In genomic region chr10:60944159-60944909, GRCh38 we compare ENCODE assay signal across 8 cellular contexts. TPM values are rescaled to one million over a fixed set of nuclear protein-coding genes. Genes with fewer than 3 reads are reported as not detected.
A peak's percentile ranks its signal among the peaks of the same experiment; 100 is the strongest.
DNase-seq lines count a peak whose midpoint lies in the region; ATAC-seq and TF ChIP-seq lines count a peak whose summit lies in the region.

RHOBTB1 (minus strand) TSS chr10:60944185; CDS start chr10:60911542, 32,643 bp downstream.

- TF ChIP-seq POLR2A in breast epithelium (IDR thresholded peaks at IDR 0.05): no peak

- no peaks in the 10 kb centered on the region for H3K9me3 ChIP-seq in breast epithelium
- H3K9me3 ChIP-seq in psoas muscle: no peaks in the 10 kb centered on the region

- H3K4me1 ChIP-seq in breast epithelium: no peaks in the 10 kb centered on the region
- H3K4me1 ChIP-seq in psoas muscle: peaks cover 29% of the 10 kb centered on the region

- peak within 1 kb of the TSS; percentile 77 to 79 (median 78) for H3K4me3 ChIP-seq in breast epithelium
- H3K4me3 ChIP-seq in psoas muscle: peak within 1 kb of the TSS; percentile 90

- H3K27me3 ChIP-seq in breast epithelium (no peaks in the 10 kb centered on the region), psoas muscle (ENCODE audit: insufficient read depth in 3 of 3, low read length in 2 of 3) (no peaks in the 10 kb centered on the region)

- CTCF ChIA-PET in RWPE1 (lab: Yijun Ruan, JAX): interaction anchor here (0.7 kb wide), 1 partner anchor 804 kb away, joined by 3 read pairs; no protein-coding TSS in a partner anchor

- H3K27ac ChIP-seq in RWPE1 (peak within 1 kb of the TSS; percentile 80), breast epithelium (peak within 1 kb of the TSS; percentile 88 to 94), psoas muscle (peak within 1 kb of the TSS; percentile 99)

- peak; percentile 60 for DNase-seq in COR-L47 (lab: John Stamatoyannopoulos, UW)
- DNase-seq in HT-29 (ENCODE audit: low spot score): peak; percentile 68
- DNase-seq in RWPE1 (ENCODE audit: low spot score): peak; percentile 42
- peak; percentile 48 to 67 for DNase-seq in breast epithelium (ENCODE audit: low spot score in 2 of 2)
- peak; percentile 33 for DNase-seq in iPS DF 19.7 (ENCODE audit: low read depth, low spot score)
- peak; percentile 83 to 91 for DNase-seq in psoas muscle

- TF ChIP-seq CTCF in RWPE1 (conservative IDR thresholded peaks at IDR 0.05; ENCODE audit: low read depth) (no peak), breast epithelium (IDR thresholded peaks at IDR 0.05) (no peak), psoas muscle (IDR thresholded peaks at IDR 0.05) (no peak)

- WGBS in psoas muscle, 3 donors: 0 to 1% (median 1%) methylated on average over 46 to 60 of the region's 60 CpGs

- H3K36me3 ChIP-seq in breast epithelium (no peaks in the 10 kb centered on the region), psoas muscle (ENCODE audit: insufficient read depth in 1 of 2, low read depth in 1 of 2) (peaks cover 0 to 6% of the 10 kb centered on the region in 2 donors)

- POLR2A ChIA-PET in RWPE1 (lab: Yijun Ruan, JAX; ENCODE audit: low non-redundant PET): interaction anchor here (0.6 kb wide), 1 partner anchor 57 kb away, joined by 3 read pairs; no protein-coding TSS in a partner anchor

- intact Hi-C loops in breast epithelium (cut with DNase I; ENCODE audit: low total_unique reads) (no loop called here), psoas muscle (cut with DNase I) (loop anchor here (5.0 kb wide), 3 partner anchors 42 to 92 kb away; no protein-coding TSS in a partner anchor)

- peak; percentile 42 for ATAC-seq in GM19397 (IDR thresholded peaks at IDR 0.05; ENCODE audit: unreplicated experiment)
- peak; percentile 85 to 92 (median 88) for ATAC-seq in psoas muscle
- ATAC-seq in HG03025 (IDR thresholded peaks at IDR 0.05; ENCODE audit: low FRiP score, unreplicated experiment): no peak

RNA-seq across cellular contexts. Expression of gene RHOBTB1, which starts in this region (rescaled TPM):
- 1.3 and 1.4 TPM in 2 replicates for total RNA-seq in HT-29 (2014; rRNA removed; shearing (Covaris generic))
- 10 to 100 TPM; 11.4 to 14.6 (median 13.4) TPM for total RNA-seq in breast epithelium
- 10 to 100 TPM; 20.8 to 47.4 (median 30.7) TPM for total RNA-seq in psoas muscle
- polyA plus RNA-seq in psoas muscle: 10 to 100 TPM in 2 of 3 donors, 1 to 10 TPM in 1; 1.8 to 28.4 (median 13.6) TPM

Comparison
In these comparisons a context has a peak if more than half of its experiments do, and no peak if none do; other contexts are left out.
1. DNase-seq: peak in every context shown above with its lines; median percentile 87 in psoas muscle; 68 in HT-29; 60 in COR-L47; 58 in breast epithelium; 42 in RWPE1; 33 in iPS DF 19.7.